Comparison of ENCODE assay signal across 1 cellular context in the genomic region with DNA sequence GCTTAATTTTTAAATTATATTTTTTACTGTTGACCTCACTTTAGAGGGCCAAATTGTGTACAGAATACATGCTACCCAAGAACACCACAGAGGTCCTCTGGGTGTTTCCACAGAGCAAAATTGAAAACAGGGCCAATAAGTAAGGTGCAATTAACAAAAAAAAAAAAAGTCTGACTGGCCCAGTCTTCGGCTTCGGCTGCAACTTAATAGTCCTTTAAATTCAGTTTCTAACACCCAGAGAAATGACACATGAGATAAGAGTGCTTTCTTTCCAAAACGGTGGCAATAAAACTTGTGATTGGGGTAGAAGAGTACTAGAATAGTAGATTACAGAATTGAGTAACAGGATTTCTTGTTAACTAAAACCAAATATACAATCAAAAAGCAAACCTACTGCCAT.
TF ChIP-seq lines count a peak whose summit lies in the region.

No MANE protein-coding gene starts in this region.

TF ChIP-seq in HEK293, 187 proteins besides CTCF, POLR2A, EP300 and RAD21 (continued from another document and continues in another):
- TF ChIP-seq ZXDB (tag by site-specific recombination; IDR thresholded peaks at IDR 0.05) (peak; percentile 76), ZNF623 (tag by site-specific recombination; IDR thresholded peaks at IDR 0.05) (no peak), ZNF184 (tag by site-specific recombination; IDR thresholded peaks at IDR 0.05) (no peak), ZNF214 (tag by site-specific recombination; IDR thresholded peaks at IDR 0.05; ENCODE audit: borderline replicate concordance) (no peak), KLF10 (tag by site-specific recombination; IDR thresholded peaks at IDR 0.05) (no peak), ZNF2 (tag by site-specific recombination; IDR thresholded peaks at IDR 0.05) (0 out of 2 replicates have a peak, but pooled peaks have one; percentile 42), BCL11A (tag by site-specific recombination; IDR thresholded peaks at IDR 0.05; ENCODE audit: low read depth) (0 out of 2 replicates have a peak, but pooled peaks have one; percentile 33), GFI1B (tag by site-specific recombination; IDR thresholded peaks at IDR 0.05) (peak; percentile 82), ZNF423 (tag by site-specific recombination; IDR thresholded peaks at IDR 0.05) (no peak), ZNF501 (tag by site-specific recombination; IDR thresholded peaks at IDR 0.05) (no peak), ZNF701 (tag by site-specific recombination; IDR thresholded peaks at IDR 0.05) (no peak), ZNF114 (tag by site-specific recombination; IDR thresholded peaks at IDR 0.05) (no peak), ZNF239 (tag by site-specific recombination; IDR thresholded peaks at IDR 0.05) (no peak), PRDM1 (tag by site-specific recombination; IDR thresholded peaks at IDR 0.05) (peak; percentile 57), ZSCAN16 (tag by site-specific recombination; IDR thresholded peaks at IDR 0.05) (no peak), ZNF266 (tag by site-specific recombination; IDR thresholded peaks at IDR 0.05; ENCODE audit: low read depth) (no peak), ZNF558 (tag by site-specific recombination; IDR thresholded peaks at IDR 0.05) (0 out of 2 replicates have a peak, but pooled peaks have one; percentile 37), ZNF341 (tag by site-specific recombination; IDR thresholded peaks at IDR 0.05; ENCODE audit: low read depth) (no peak), ZNF549 (tag by site-specific recombination; IDR thresholded peaks at IDR 0.05) (no peak), ZNF132 (tag by site-specific recombination; IDR thresholded peaks at IDR 0.05; ENCODE audit: borderline replicate concordance) (no peak), ZNF664 (tag by site-specific recombination; IDR thresholded peaks at IDR 0.05) (peak; percentile 27; the same call in 1 of the 2 replicates), ZNF223 (tag by site-specific recombination; IDR thresholded peaks at IDR 0.05) (no peak), ZNF677 (tag by site-specific recombination; IDR thresholded peaks at IDR 0.05) (no peak), ZNF169 (tag by site-specific recombination; IDR thresholded peaks at IDR 0.05) (no peak), REPIN1 (tag by site-specific recombination; IDR thresholded peaks at IDR 0.05; ENCODE audit: low read depth) (no peak), GLIS2 (tag by site-specific recombination; IDR thresholded peaks at IDR 0.05) (no peak), ZNF670 (tag by site-specific recombination; IDR thresholded peaks at IDR 0.05; ENCODE audit: low read depth) (no peak), MYNN (tag by site-specific recombination; IDR thresholded peaks at IDR 0.05; ENCODE audit: borderline replicate concordance) (peak; percentile 76), ZNF624 (tag by site-specific recombination; IDR thresholded peaks at IDR 0.05) (no peak), YY2 (tag by site-specific recombination; IDR thresholded peaks at IDR 0.05) (no peak), BCL11B (tag by site-specific recombination; IDR thresholded peaks at IDR 0.05; ENCODE audit: low read depth) (peak; percentile 80; the same call in 1 of the 2 replicates), ZEB2 (tag by site-specific recombination; IDR thresholded peaks at IDR 0.05) (peak; percentile 63), ZFP41 (tag by site-specific recombination; IDR thresholded peaks at IDR 0.05; ENCODE audit: borderline replicate concordance) (no peak), ZNF146 (tag by site-specific recombination; IDR thresholded peaks at IDR 0.05) (no peak)
- TF ChIP-seq, protein P1, sequence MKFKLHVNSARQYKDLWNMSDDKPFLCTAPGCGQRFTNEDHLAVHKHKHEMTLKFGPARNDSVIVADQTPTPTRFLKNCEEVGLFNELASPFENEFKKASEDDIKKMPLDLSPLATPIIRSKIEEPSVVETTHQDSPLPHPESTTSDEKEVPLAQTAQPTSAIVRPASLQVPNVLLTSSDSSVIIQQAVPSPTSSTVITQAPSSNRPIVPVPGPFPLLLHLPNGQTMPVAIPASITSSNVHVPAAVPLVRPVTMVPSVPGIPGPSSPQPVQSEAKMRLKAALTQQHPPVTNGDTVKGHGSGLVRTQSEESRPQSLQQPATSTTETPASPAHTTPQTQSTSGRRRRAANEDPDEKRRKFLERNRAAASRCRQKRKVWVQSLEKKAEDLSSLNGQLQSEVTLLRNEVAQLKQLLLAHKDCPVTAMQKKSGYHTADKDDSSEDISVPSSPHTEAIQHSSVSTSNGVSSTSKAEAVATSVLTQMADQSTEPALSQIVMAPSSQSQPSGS (tag by site-specific recombination; IDR thresholded peaks at IDR 0.05; ENCODE audit: low read depth): no peak
- TF ChIP-seq, protein P2, sequence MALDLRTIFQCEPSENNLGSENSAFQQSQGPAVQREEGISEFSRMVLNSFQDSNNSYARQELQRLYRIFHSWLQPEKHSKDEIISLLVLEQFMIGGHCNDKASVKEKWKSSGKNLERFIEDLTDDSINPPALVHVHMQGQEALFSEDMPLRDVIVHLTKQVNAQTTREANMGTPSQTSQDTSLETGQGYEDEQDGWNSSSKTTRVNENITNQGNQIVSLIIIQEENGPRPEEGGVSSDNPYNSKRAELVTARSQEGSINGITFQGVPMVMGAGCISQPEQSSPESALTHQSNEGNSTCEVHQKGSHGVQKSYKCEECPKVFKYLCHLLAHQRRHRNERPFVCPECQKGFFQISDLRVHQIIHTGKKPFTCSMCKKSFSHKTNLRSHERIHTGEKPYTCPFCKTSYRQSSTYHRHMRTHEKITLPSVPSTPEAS (tag by site-specific recombination; IDR thresholded peaks at IDR 0.05): no peak
- TF ChIP-seq, protein P3, sequence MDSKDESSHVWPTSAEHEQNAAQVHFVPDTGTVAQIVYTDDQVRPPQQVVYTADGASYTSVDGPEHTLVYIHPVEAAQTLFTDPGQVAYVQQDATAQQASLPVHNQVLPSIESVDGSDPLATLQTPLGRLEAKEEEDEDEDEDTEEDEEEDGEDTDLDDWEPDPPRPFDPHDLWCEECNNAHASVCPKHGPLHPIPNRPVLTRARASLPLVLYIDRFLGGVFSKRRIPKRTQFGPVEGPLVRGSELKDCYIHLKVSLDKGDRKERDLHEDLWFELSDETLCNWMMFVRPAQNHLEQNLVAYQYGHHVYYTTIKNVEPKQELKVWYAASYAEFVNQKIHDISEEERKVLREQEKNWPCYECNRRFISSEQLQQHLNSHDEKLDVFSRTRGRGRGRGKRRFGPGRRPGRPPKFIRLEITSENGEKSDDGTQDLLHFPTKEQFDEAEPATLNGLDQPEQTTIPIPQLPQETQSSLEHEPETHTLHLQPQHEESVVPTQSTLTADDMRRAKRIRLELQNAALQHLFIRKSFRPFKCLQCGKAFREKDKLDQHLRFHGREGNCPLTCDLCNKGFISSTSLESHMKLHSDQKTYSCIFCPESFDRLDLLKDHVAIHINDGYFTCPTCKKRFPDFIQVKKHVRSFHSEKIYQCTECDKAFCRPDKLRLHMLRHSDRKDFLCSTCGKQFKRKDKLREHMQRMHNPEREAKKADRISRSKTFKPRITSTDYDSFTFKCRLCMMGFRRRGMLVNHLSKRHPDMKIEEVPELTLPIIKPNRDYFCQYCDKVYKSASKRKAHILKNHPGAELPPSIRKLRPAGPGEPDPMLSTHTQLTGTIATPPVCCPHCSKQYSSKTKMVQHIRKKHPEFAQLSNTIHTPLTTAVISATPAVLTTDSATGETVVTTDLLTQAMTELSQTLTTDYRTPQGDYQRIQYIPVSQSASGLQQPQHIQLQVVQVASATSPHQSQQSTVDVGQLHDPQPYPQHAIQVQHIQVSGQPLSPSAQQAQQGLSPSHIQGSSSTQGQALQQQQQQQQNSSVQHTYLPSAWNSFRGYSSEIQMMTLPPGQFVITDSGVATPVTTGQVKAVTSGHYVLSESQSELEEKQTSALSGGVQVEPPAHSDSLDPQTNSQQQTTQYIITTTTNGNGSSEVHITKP (tag by site-specific recombination; IDR thresholded peaks at IDR 0.05): peak; percentile 41; the same call in 1 of the 2 replicates
- TF ChIP-seq, protein P4, sequence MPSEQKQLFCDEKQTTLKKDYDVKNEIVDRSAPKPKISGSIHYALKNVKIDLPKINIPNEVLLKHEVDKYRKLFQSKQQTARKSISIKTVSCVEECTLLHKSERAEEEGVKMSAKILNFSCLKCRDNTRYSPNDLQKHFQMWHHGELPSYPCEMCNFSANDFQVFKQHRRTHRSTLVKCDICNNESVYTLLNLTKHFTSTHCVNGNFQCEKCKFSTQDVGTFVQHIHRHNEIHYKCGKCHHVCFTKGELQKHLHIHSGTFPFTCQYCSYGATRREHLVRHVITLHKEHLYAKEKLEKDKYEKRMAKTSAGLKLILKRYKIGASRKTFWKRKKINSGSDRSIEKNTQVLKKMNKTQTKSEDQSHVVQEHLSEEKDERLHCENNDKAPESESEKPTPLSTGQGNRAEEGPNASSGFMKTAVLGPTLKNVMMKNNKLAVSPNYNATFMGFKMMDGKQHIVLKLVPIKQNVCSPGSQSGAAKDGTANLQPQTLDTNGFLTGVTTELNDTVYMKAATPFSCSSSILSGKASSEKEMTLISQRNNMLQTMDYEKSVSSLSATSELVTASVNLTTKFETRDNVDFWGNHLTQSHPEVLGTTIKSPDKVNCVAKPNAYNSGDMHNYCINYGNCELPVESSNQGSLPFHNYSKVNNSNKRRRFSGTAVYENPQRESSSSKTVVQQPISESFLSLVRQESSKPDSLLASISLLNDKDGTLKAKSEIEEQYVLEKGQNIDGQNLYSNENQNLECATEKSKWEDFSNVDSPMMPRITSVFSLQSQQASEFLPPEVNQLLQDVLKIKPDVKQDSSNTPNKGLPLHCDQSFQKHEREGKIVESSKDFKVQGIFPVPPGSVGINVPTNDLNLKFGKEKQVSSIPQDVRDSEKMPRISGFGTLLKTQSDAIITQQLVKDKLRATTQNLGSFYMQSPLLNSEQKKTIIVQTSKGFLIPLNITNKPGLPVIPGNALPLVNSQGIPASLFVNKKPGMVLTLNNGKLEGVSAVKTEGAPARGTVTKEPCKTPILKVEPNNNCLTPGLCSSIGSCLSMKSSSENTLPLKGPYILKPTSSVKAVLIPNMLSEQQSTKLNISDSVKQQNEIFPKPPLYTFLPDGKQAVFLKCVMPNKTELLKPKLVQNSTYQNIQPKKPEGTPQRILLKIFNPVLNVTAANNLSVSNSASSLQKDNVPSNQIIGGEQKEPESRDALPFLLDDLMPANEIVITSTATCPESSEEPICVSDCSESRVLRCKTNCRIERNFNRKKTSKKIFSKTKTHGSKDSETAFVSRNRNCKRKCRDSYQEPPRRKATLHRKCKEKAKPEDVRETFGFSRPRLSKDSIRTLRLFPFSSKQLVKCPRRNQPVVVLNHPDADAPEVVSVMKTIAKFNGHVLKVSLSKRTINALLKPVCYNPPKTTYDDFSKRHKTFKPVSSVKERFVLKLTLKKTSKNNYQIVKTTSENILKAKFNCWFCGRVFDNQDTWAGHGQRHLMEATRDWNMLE (tag by site-specific recombination; conservative IDR thresholded peaks at IDR 0.05; ENCODE audit: low read depth): no peak
- TF ChIP-seq, protein P5, sequence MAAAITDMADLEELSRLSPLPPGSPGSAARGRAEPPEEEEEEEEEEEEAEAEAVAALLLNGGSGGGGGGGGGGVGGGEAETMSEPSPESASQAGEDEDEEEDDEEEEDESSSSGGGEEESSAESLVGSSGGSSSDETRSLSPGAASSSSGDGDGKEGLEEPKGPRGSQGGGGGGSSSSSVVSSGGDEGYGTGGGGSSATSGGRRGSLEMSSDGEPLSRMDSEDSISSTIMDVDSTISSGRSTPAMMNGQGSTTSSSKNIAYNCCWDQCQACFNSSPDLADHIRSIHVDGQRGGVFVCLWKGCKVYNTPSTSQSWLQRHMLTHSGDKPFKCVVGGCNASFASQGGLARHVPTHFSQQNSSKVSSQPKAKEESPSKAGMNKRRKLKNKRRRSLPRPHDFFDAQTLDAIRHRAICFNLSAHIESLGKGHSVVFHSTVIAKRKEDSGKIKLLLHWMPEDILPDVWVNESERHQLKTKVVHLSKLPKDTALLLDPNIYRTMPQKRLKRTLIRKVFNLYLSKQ (tag by site-specific recombination; IDR thresholded peaks at IDR 0.05; ENCODE audit: borderline replicate concordance): no peak
- TF ChIP-seq, protein P6, sequence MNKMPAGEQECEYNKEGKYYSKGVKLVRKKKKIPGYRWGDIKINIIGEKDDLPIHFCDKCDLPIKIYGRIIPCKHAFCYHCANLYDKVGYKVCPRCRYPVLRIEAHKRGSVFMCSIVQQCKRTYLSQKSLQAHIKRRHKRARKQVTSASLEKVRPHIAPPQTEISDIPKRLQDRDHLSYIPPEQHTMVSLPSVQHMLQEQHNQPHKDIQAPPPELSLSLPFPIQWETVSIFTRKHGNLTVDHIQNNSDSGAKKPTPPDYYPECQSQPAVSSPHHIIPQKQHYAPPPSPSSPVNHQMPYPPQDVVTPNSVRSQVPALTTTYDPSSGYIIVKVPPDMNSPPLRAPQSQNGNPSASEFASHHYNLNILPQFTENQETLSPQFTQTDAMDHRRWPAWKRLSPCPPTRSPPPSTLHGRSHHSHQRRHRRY (tag by site-specific recombination; IDR thresholded peaks at IDR 0.05): no peak
- TF ChIP-seq, protein P7, sequence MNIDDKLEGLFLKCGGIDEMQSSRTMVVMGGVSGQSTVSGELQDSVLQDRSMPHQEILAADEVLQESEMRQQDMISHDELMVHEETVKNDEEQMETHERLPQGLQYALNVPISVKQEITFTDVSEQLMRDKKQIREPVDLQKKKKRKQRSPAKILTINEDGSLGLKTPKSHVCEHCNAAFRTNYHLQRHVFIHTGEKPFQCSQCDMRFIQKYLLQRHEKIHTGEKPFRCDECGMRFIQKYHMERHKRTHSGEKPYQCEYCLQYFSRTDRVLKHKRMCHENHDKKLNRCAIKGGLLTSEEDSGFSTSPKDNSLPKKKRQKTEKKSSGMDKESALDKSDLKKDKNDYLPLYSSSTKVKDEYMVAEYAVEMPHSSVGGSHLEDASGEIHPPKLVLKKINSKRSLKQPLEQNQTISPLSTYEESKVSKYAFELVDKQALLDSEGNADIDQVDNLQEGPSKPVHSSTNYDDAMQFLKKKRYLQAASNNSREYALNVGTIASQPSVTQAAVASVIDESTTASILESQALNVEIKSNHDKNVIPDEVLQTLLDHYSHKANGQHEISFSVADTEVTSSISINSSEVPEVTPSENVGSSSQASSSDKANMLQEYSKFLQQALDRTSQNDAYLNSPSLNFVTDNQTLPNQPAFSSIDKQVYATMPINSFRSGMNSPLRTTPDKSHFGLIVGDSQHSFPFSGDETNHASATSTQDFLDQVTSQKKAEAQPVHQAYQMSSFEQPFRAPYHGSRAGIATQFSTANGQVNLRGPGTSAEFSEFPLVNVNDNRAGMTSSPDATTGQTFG (tag by site-specific recombination; IDR thresholded peaks at IDR 0.05; ENCODE audit: borderline replicate concordance): no peak
- TF ChIP-seq, protein P8, sequence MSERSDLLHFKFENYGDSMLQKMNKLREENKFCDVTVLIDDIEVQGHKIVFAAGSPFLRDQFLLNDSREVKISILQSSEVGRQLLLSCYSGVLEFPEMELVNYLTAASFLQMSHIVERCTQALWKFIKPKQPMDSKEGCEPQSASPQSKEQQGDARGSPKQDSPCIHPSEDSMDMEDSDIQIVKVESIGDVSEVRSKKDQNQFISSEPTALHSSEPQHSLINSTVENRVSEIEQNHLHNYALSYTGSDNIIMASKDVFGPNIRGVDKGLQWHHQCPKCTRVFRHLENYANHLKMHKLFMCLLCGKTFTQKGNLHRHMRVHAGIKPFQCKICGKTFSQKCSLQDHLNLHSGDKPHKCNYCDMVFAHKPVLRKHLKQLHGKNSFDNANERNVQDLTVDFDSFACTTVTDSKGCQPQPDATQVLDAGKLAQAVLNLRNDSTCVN (tag by site-specific recombination; optimal IDR thresholded peaks at IDR 0.05): no peak
- TF ChIP-seq, protein P9, sequence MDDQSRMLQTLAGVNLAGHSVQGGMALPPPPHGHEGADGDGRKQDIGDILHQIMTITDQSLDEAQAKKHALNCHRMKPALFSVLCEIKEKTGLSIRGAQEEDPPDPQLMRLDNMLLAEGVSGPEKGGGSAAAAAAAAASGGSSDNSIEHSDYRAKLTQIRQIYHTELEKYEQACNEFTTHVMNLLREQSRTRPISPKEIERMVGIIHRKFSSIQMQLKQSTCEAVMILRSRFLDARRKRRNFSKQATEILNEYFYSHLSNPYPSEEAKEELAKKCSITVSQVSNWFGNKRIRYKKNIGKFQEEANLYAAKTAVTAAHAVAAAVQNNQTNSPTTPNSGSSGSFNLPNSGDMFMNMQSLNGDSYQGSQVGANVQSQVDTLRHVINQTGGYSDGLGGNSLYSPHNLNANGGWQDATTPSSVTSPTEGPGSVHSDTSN (CRISPR knock-in tag; IDR thresholded peaks at IDR 0.05): no peak
